ENCODE assay signal across 11 cellular contexts in the genomic region with DNA sequence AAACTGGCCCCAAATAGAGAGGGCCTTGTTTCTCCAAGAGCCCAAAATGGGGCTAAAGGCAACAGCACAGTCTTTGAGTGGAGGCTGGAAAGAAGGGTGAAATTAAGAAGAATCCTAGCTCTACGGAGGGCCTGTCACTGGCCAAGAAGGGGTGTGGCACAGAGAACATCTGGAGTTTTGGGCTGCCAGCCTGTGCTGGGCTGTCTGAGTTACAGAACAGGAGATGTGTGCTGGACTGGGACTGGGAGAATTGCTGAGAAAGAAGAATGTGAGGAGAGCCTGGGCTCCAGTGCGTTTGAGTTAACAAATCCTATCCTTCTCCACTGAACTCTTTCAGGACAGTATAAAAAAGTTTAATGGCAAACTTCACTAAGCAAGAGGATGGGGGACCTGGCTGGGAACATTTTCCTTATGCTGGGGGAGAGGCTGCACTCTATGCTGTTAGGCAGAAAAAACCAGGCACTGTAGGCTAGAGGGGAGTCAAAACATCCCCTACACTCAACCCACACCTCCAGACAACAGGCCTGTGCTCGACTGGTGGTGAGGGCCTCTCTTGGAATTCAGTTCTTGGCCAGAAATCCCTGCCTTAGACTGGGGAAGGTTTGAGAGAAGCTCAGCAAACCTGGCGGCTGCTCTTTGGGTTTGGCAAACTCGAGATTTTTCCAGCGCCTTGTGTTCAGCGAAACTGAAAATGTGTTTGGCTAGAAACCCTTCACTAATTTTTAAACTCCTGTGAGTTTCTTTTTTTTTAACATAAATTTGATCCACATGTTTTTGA.
DNase-seq lines count a peak whose midpoint lies in the region; ATAC-seq and TF ChIP-seq lines count a peak whose summit lies in the region.
"Had no signal": no experiment of that assay in that cellular context is flagged by ENCODE, and none has a peak within 500 bp of the region (broad histone marks: within the 10 kb centered on the region; RNA-seq: fewer than 3 reads in every experiment).

No MANE protein-coding gene starts in this region.

- H3K27ac ChIP-seq in SK-N-SH (ENCODE audit: low read depth in 2 of 2, low read length in 1 of 2), result peak overlapping the region; percentile 61 to 88; a peak in 3 of 4 replicates
- H3K27ac ChIP-seq in foreskin keratinocyte, result no peak overlapping the region
- peak overlapping the region; percentile 85 for H3K27ac ChIP-seq in vagina
- H3K27ac ChIP-seq in CD8-positive, alpha-beta memory T cell (ENCODE audit: low read depth, low read length), result no peak overlapping the region

- no peaks in the 10 kb centered on the region for H3F3A ChIP-seq in SK-N-SH (replicated peaks; ENCODE audit: insufficient read depth)

- CTCF ChIA-PET in SK-N-SH (lab: Yijun Ruan, JAX), result interaction anchor here (0.9 to 1.5 kb wide), 5 partner anchors 9 to 81 kb away, joined by 3 to 5 read pairs (median 3); no protein-coding TSS in a partner anchor
- CTCF ChIA-PET in CD8-positive, alpha-beta memory T cell (lab: Charles Lee), result no interaction called here

- intact Hi-C loops in vagina (cut with DNase I), result no loop called here

- H2AFZ ChIP-seq in SK-N-SH (ENCODE audit: low read depth), result peak overlapping the region; percentile 78; the same call in 1 of the 2 replicates

- peak overlapping the region; percentile 18; the same call in 1 of the 2 replicates for H3K4me2 ChIP-seq in SK-N-SH

- no peak for TF ChIP-seq RAD21 in SK-N-SH (IDR thresholded peaks at IDR 0.05; ENCODE audit: low read length)

- no peaks in the 10 kb centered on the region for H3K36me3 Mint-ChIP-seq in T-helper 2 cell treated with Interferon-gamma antibody and Interleukin-4, amounts not matched to agents 5 μg/mL and 100 μg/mL, for 36 hours (ENCODE audit: low read depth)
- H3K36me3 Mint-ChIP-seq in CD8-positive, alpha-beta memory T cell, result peaks cover 0 to 4% (median 0%) of the 10 kb centered on the region in 3 donors

- WGBS in SK-N-SH (ENCODE audit: low lambda C conversion rate), result 61% methylated on average over 7 of the region's 7 CpGs

- no peak overlapping the region for H3K4me3 ChIP-seq in SK-N-SH (ENCODE audit: low read depth in 2 of 2, low read length in 1 of 2)
- H3K4me3 ChIP-seq in vagina, result no peak overlapping the region
- no peak overlapping the region for H3K4me3 ChIP-seq in CD8-positive, alpha-beta memory T cell (ENCODE audit: low read length)
- H3K4me3 ChIP-seq: spleen had no signal

- H3K27me3 ChIP-seq in SK-N-SH (ENCODE audit: insufficient read depth), result no peaks in the 10 kb centered on the region
- no peaks in the 10 kb centered on the region for H3K27me3 ChIP-seq in foreskin keratinocyte
- H3K27me3 ChIP-seq in vagina, result no peaks in the 10 kb centered on the region
- no peaks in the 10 kb centered on the region for H3K27me3 ChIP-seq in CD8-positive, alpha-beta memory T cell (ENCODE audit: insufficient read depth, low read length, poor library complexity, severe bottlenecking)
- H3K27me3 ChIP-seq: spleen had no signal

- H3K79me2 ChIP-seq in SK-N-SH (ENCODE audit: insufficient read depth), result no peaks in the 10 kb centered on the region

- no peaks in the 10 kb centered on the region for H3K4me1 Mint-ChIP-seq in T-helper 2 cell treated with Interferon-gamma antibody and Interleukin-4, amounts not matched to agents 5 μg/mL and 100 μg/mL, for 36 hours (ENCODE audit: low read depth)
- no peaks in the 10 kb centered on the region for H3K4me1 Mint-ChIP-seq in CD8-positive, alpha-beta memory T cell

- no peak overlapping the region for H3K4me3 Mint-ChIP-seq in T-helper 2 cell treated with Interferon-gamma antibody and Interleukin-4, amounts not matched to agents 5 μg/mL and 100 μg/mL, for 36 hours
- no peak overlapping the region for H3K4me3 Mint-ChIP-seq in CD8-positive, alpha-beta memory T cell

- H3K9me3 Mint-ChIP-seq in T-helper 2 cell treated with Interferon-gamma antibody and Interleukin-4, amounts not matched to agents 5 μg/mL and 100 μg/mL, for 36 hours, result no peaks in the 10 kb centered on the region
- H3K9me3 Mint-ChIP-seq in CD8-positive, alpha-beta memory T cell, result no peaks in the 10 kb centered on the region

- H3K4me1 ChIP-seq in SK-N-SH (ENCODE audit: control insufficient read depth in 1 of 2, insufficient read depth in 2 of 2, low read depth in 1 of 2, low read length in 1 of 2) (peaks cover 11 to 18% of the 10 kb centered on the region in 2 experiments; a peak in 3 of 4 replicates), foreskin keratinocyte (no peaks in the 10 kb centered on the region), vagina (peaks cover 25% of the 10 kb centered on the region)
- H3K4me1 ChIP-seq in CD8-positive, alpha-beta memory T cell (ENCODE audit: insufficient read depth, low read length), result no peaks in the 10 kb centered on the region

- TF ChIP-seq POLR2A in vagina (IDR thresholded peaks at IDR 0.05), result no peak

- no peak overlapping the region for H3K27ac Mint-ChIP-seq in T-helper 2 cell treated with Interferon-gamma antibody and Interleukin-4, amounts not matched to agents 5 μg/mL and 100 μg/mL, for 36 hours
- no peak overlapping the region for H3K27ac Mint-ChIP-seq in CD8-positive, alpha-beta memory T cell

- H3K9me2 ChIP-seq in SK-N-SH, result no peaks in the 10 kb centered on the region

- H3K9ac ChIP-seq in SK-N-SH, result peak overlapping the region; percentile 9; the same call in 1 of the 2 replicates

- H3K9me3 ChIP-seq in SK-N-SH (no peaks in the 10 kb centered on the region), vagina (no peaks in the 10 kb centered on the region)
- H3K9me3 ChIP-seq in CD8-positive, alpha-beta memory T cell (ENCODE audit: low read length), result no peaks in the 10 kb centered on the region
- H3K9me3 ChIP-seq: spleen had no signal

- H3K27me3 Mint-ChIP-seq in T-helper 2 cell treated with Interferon-gamma antibody and Interleukin-4, amounts not matched to agents 5 μg/mL and 100 μg/mL, for 36 hours (ENCODE audit: low read depth), result peaks cover 13% of the 10 kb centered on the region
- H3K27me3 Mint-ChIP-seq in CD8-positive, alpha-beta memory T cell, result peaks cover 11 to 24% of the 10 kb centered on the region in 2 donors

- no peak for TF ChIP-seq EP300 in SK-N-SH (IDR thresholded peaks at IDR 0.05; ENCODE audit: borderline replicate concordance in 1 of 2, low read depth in 1 of 2, low read length in 1 of 2)

- POLR2A ChIA-PET in SK-N-SH (lab: Yijun Ruan, JAX), result interaction anchor here (0.7 kb wide), 1 partner anchor 81 kb away, joined by 4 read pairs; no protein-coding TSS in a partner anchor
- POLR2A ChIA-PET in CD8-positive, alpha-beta memory T cell (lab: Charles Lee), result no interaction called here

- ATAC-seq in foreskin keratinocyte, result peak; percentile 56

- DNase-seq in SK-N-SH, result peak; percentile 41
- no peak for DNase-seq in foreskin keratinocyte
- DNase-seq in myocyte (ENCODE audit: low read depth), result peak; percentile 42
- no peak for DNase-seq in vagina (ENCODE audit: extremely low spot score in 2 of 2)
- DNase-seq in T-helper 2 cell treated with Interferon-gamma antibody and Interleukin-4, amounts not matched to agents 5 μg/mL and 100 μg/mL, for 36 hours (ENCODE audit: low spot score), result no peak
- no peak for DNase-seq in CD8-positive, alpha-beta memory T cell
- DNase-seq in HUDEP-2 (lab: John Stamatoyannopoulos, UW; ENCODE audit: unreplicated experiment in 76 of 76), result no peak
- DNase-seq: activated gamma-delta T cell treated with Interleukin-2 at 50 U/mL for 16 hours, NCI-H2081, spleen, T-helper 2 cell had no signal

- no peaks in the 10 kb centered on the region for H3K36me3 ChIP-seq in SK-N-SH (replicated peaks in 1 of 2; ENCODE audit: control insufficient read depth in 1 of 2, insufficient read depth in 2 of 2, low read length in 1 of 2)
- no peaks in the 10 kb centered on the region for H3K36me3 ChIP-seq in vagina
- H3K36me3 ChIP-seq in CD8-positive, alpha-beta memory T cell (ENCODE audit: insufficient read depth, low read length), result no peaks in the 10 kb centered on the region
- H3K36me3 ChIP-seq: spleen had no signal

- TF ChIP-seq CTCF in SK-N-SH (IDR thresholded peaks at IDR 0.05) (no peak), foreskin keratinocyte (conservative IDR thresholded peaks at IDR 0.05) (no peak), vagina (IDR thresholded peaks at IDR 0.05) (no peak)

- H4K20me1 ChIP-seq in SK-N-SH (ENCODE audit: insufficient read depth), result no peaks in the 10 kb centered on the region

TF ChIP-seq in SK-N-SH, 30 proteins besides CTCF, POLR2A, EP300 and RAD21:
- TF ChIP-seq FOSL2 (IDR thresholded peaks at IDR 0.05; ENCODE audit: borderline replicate concordance, low read depth), result no peak
- TF ChIP-seq, protein P1, sequence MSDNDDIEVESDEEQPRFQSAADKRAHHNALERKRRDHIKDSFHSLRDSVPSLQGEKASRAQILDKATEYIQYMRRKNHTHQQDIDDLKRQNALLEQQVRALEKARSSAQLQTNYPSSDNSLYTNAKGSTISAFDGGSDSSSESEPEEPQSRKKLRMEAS (IDR thresholded peaks at IDR 0.05; ENCODE audit: low read depth), result 0 out of 2 replicates have a peak, but pooled peaks have one; percentile 7
- TF ChIP-seq RFX5 (IDR thresholded peaks at IDR 0.05; ENCODE audit: low read length), result no peak
- TF ChIP-seq, protein P2, sequence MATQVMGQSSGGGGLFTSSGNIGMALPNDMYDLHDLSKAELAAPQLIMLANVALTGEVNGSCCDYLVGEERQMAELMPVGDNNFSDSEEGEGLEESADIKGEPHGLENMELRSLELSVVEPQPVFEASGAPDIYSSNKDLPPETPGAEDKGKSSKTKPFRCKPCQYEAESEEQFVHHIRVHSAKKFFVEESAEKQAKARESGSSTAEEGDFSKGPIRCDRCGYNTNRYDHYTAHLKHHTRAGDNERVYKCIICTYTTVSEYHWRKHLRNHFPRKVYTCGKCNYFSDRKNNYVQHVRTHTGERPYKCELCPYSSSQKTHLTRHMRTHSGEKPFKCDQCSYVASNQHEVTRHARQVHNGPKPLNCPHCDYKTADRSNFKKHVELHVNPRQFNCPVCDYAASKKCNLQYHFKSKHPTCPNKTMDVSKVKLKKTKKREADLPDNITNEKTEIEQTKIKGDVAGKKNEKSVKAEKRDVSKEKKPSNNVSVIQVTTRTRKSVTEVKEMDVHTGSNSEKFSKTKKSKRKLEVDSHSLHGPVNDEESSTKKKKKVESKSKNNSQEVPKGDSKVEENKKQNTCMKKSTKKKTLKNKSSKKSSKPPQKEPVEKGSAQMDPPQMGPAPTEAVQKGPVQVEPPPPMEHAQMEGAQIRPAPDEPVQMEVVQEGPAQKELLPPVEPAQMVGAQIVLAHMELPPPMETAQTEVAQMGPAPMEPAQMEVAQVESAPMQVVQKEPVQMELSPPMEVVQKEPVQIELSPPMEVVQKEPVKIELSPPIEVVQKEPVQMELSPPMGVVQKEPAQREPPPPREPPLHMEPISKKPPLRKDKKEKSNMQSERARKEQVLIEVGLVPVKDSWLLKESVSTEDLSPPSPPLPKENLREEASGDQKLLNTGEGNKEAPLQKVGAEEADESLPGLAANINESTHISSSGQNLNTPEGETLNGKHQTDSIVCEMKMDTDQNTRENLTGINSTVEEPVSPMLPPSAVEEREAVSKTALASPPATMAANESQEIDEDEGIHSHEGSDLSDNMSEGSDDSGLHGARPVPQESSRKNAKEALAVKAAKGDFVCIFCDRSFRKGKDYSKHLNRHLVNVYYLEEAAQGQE (IDR thresholded peaks at IDR 0.05; ENCODE audit: low read depth, low read length), result 0 out of 2 replicates have a peak, but pooled peaks have one; percentile 24

Comparison
In these comparisons a context has a peak if more than half of its experiments do, and no peak if none do; other contexts are left out.
1. DNase-seq: peak in SK-N-SH (single experiment) and myocyte (single experiment); none in foreskin keratinocyte (0 of 2), vagina (0 of 2), T-helper 2 cell treated with Interferon-gamma antibody and Interleukin-4, amounts not matched to agents 5 μg/mL and 100 μg/mL, for 36 hours (single experiment), CD8-positive, alpha-beta memory T cell (0 of 5) and HUDEP-2 (0 of 76).
2. H3K27ac ChIP-seq: peak in SK-N-SH (2 of 2) and vagina (single experiment); none in foreskin keratinocyte (single experiment) and CD8-positive, alpha-beta memory T cell (single experiment).